ENCODE assay signal across 15 cellular contexts in genomic region chr9:131197160-131197911, GRCh38.
"Had no signal": no experiment of that assay in that cellular context is flagged by ENCODE, and none has a peak within 500 bp of the region (broad histone marks: within the 10 kb centered on the region; RNA-seq: fewer than 3 reads in every experiment).

No MANE protein-coding gene starts in this region.

- H3K4me1 ChIP-seq: sigmoid colon, stomach had no signal

- H3K4me1 Mint-ChIP-seq: mesothelial cell of epicardium, neural crest cell had no signal

- H3K36me3 ChIP-seq: ovary had no signal

- H3K4me3 Mint-ChIP-seq: dendritic cell treated with granulocyte-macrophage colony-stimulating factor and Interleukin-4, amounts not matched to agents 40 ng/mL and 50 ng/mL, for 4 days; mesothelial cell of epicardium; neural crest cell had no signal

- H3K27ac Mint-ChIP-seq: dendritic cell treated with granulocyte-macrophage colony-stimulating factor and Interleukin-4, amounts not matched to agents 40 ng/mL and 50 ng/mL, for 4 days; mesothelial cell of epicardium had no signal

- H3K27me3 ChIP-seq: ovary, sigmoid colon, stomach had no signal

- H3K27me3 Mint-ChIP-seq: dendritic cell treated with granulocyte-macrophage colony-stimulating factor and Interleukin-4, amounts not matched to agents 40 ng/mL and 50 ng/mL, for 4 days had no signal

- H3K4me3 ChIP-seq: ovary, sigmoid colon, stomach, thoracic aorta had no signal

- H3K9me3 Mint-ChIP-seq: dendritic cell treated with granulocyte-macrophage colony-stimulating factor and Interleukin-4, amounts not matched to agents 40 ng/mL and 50 ng/mL, for 4 days; mesothelial cell of epicardium; neural crest cell had no signal

- H3K27ac ChIP-seq: ovary, sigmoid colon, stomach, thoracic aorta had no signal

- DNase-seq: activated CD4-positive, alpha-beta T cell treated with anti-CD3 and anti-CD28 coated beads for 4 hours; activated naive CD4-positive, alpha-beta T cell treated with Interleukin-2 at 50 U/mL for 16 hours; cerebellar nuclear complex; erythroblast; hippocampal formation; sigmoid colon; stimulated activated CD4-positive, alpha-beta T cell treated with anti-CD3 and anti-CD28 coated beads, Interleukin-4, amount 100 ng/mL, for 1 hour; stimulated activated CD8-positive, alpha-beta memory T cell treated with anti-CD3 and anti-CD28 coated beads, Interleukin-4, amount 100 ng/mL, for 48 hours; stomach; T1000 had no signal

- H3K9me3 ChIP-seq: ovary, sigmoid colon, stomach, thoracic aorta had no signal
